In the genomic region with DNA sequence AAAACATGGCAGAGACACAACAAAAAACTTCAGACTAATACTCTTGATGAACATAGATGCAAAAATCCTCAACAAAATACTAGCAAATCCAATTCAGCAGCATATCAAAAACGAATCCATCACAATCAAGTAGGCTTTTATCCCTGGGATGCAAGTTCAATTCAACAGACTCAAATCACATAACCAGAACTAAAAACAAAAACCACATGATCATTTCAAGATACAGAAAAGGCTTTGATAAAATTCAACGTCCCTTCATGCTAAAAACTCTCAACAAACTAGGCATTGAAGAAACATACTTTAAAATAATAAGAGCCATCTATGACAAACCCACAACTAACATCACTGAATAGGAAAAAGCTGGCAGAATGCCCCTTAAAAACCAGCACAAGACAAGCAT, we compare ENCODE assay signal across 17 cellular contexts.
"Had no signal": no experiment of that assay in that cellular context is flagged by ENCODE, and none has a peak within 500 bp of the region (broad histone marks: within the 10 kb centered on the region; RNA-seq: fewer than 3 reads in every experiment).

No MANE protein-coding gene starts in this region.

- DNase-seq: colonic mucosa; cortex of kidney; dermis blood vessel endothelial cell; dorsolateral prefrontal cortex; effector CD4-positive, alpha-beta T cell; effector memory CD4-positive, alpha-beta T cell; effector memory CD8-positive, alpha-beta T cell; endodermal cell; erythroblast; esophagus squamous epithelium; foreskin fibroblast; foreskin keratinocyte; gastrocnemius medialis; glutamatergic neuron; head of caudate nucleus; heart left ventricle; heart right ventricle had no signal
